In the genomic region with DNA sequence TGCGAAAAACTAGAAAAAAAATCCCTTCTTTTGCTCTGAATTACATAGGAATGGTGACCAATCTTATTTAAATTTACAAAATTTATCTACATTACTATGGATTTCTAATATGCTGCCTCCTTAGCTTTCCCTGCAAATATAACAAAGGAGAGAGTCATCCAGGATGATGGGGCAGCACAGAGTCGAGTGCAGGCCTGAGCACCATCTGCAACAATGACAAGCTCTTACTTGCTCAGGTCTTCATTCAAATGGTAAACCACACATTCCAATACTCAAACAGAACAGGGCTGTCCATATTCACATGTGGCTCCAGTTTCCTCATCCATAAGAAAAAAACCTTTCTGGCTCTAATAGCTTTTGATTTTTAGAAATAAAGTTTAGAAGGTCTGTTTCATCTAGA, we compare ENCODE assay signal across 30 cellular contexts.
"Had no signal": no experiment of that assay in that cellular context is flagged by ENCODE, and none has a peak within 500 bp of the region (broad histone marks: within the 10 kb centered on the region; RNA-seq: fewer than 3 reads in every experiment).

No MANE protein-coding gene starts in this region.

- H3K9me3 ChIP-seq: colonic mucosa, neutrophil, right lobe of liver, thoracic aorta, upper lobe of left lung, vagina had no signal

- H3K27ac Mint-ChIP-seq: activated CD4-positive, alpha-beta T cell treated with anti-CD3 and anti-CD28 coated beads for 36 hours; activated CD8-positive, alpha-beta memory T cell treated with anti-CD3 and anti-CD28 coated beads, Interleukin-2, amount 10 ng/mL, durations not matched to agents 7 days and 5 days; activated CD8-positive, alpha-beta T cell treated with anti-CD3 and anti-CD28 coated beads, Interleukin-2, amount 10 ng/mL, durations not matched to agents 7 days and 5 days; activated naive CD4-positive, alpha-beta T cell treated with anti-CD3 and anti-CD28 coated beads, Interleukin-2, amount 50 U/mL, for 72 hours; mesothelial cell of epicardium; nephron progenitor cell; progenitor cell of endocrine pancreas; T-helper 2 cell treated with Interferon-gamma antibody and Interleukin-4, amounts not matched to agents 5 μg/mL and 100 μg/mL, for 36 hours had no signal

- H3K27me3 ChIP-seq: cardiac muscle cell, colonic mucosa, right lobe of liver, upper lobe of left lung, vagina had no signal

- H3K4me3 Mint-ChIP-seq: activated CD4-positive, alpha-beta T cell treated with anti-CD3 and anti-CD28 coated beads for 36 hours; activated CD8-positive, alpha-beta memory T cell treated with anti-CD3 and anti-CD28 coated beads, Interleukin-2, amount 10 ng/mL, durations not matched to agents 7 days and 5 days; activated CD8-positive, alpha-beta T cell treated with anti-CD3 and anti-CD28 coated beads, Interleukin-2, amount 10 ng/mL, durations not matched to agents 7 days and 5 days; mesothelial cell of epicardium; naive B cell; nephron progenitor cell; T-helper 2 cell treated with Interferon-gamma antibody and Interleukin-4, amounts not matched to agents 5 μg/mL and 100 μg/mL, for 36 hours had no signal

- H3K4me1 Mint-ChIP-seq: activated CD4-positive, alpha-beta T cell treated with anti-CD3 and anti-CD28 coated beads for 36 hours; activated CD8-positive, alpha-beta memory T cell treated with anti-CD3 and anti-CD28 coated beads, Interleukin-2, amount 10 ng/mL, durations not matched to agents 7 days and 5 days; mesothelial cell of epicardium; naive B cell had no signal

- H3K4me1 ChIP-seq: colonic mucosa, right lobe of liver, upper lobe of left lung, vagina had no signal

- H3K36me3 Mint-ChIP-seq: activated naive CD4-positive, alpha-beta T cell treated with anti-CD3 and anti-CD28 coated beads, Interleukin-2, amount 50 U/mL, for 72 hours; naive B cell had no signal

- DNase-seq: activated CD4-positive, alpha-beta T cell treated with anti-CD3 and anti-CD28 coated beads for 36 hours; activated CD4-positive, CD25-positive, alpha-beta regulatory T cell; activated CD8-positive, alpha-beta memory T cell treated with anti-CD3 and anti-CD28 coated beads, Interleukin-2, amount 10 ng/mL, durations not matched to agents 7 days and 5 days; activated CD8-positive, alpha-beta T cell treated with anti-CD3 and anti-CD28 coated beads, Interleukin-2, amount 10 ng/mL, durations not matched to agents 7 days and 5 days; activated naive CD4-positive, alpha-beta T cell; activated T-cell treated with anti-CD3 and anti-CD28 coated beads, Interleukin-2, amount 50 U/mL, for 48 hours; cerebellar nuclear complex; colonic mucosa; effector CD8-positive, alpha-beta T cell; erythroblast; head of caudate nucleus; hippocampal formation; islet precursor cell; left cardiac atrium; left ventricle myocardium superior; naive B cell; nephron progenitor cell; right lobe of liver; stimulated activated CD4-positive, alpha-beta T cell treated with anti-CD3 and anti-CD28 coated beads, Interleukin-12 subunit alpha, Interleukin-12 subunit beta, amount 100 ng/mL, for 4 hours; stimulated activated CD4-positive, alpha-beta T cell treated with anti-CD3 and anti-CD28 coated beads, Interleukin-4, amount 100 ng/mL, for 1 hour; stimulated activated naive CD8-positive, alpha-beta T cell treated with anti-CD3 and anti-CD28 coated beads, Interleukin-15, Interleukin-2, amounts not matched to agents 100 U/mL and 50 U/mL, for 24 hours; upper lobe of left lung had no signal

- H3K9me3 Mint-ChIP-seq: activated naive CD4-positive, alpha-beta T cell treated with anti-CD3 and anti-CD28 coated beads, Interleukin-2, amount 50 U/mL, for 72 hours had no signal

- H3K36me3 ChIP-seq: cardiac muscle cell, colonic mucosa, neutrophil, right lobe of liver, thoracic aorta, upper lobe of left lung, vagina had no signal

- H3K27ac ChIP-seq: cardiac muscle cell, colonic mucosa, neutrophil, right lobe of liver, thoracic aorta, upper lobe of left lung, vagina had no signal

- H3K4me3 ChIP-seq: cardiac muscle cell, colonic mucosa, right lobe of liver, thoracic aorta, upper lobe of left lung, vagina had no signal

- ATAC-seq: activated CD4-positive, alpha-beta T cell treated with anti-CD3 and anti-CD28 coated beads for 36 hours; activated CD8-positive, alpha-beta memory T cell treated with anti-CD3 and anti-CD28 coated beads, Interleukin-2, amount 10 ng/mL, durations not matched to agents 7 days and 5 days; activated CD8-positive, alpha-beta T cell treated with anti-CD3 and anti-CD28 coated beads, Interleukin-2, amount 10 ng/mL, durations not matched to agents 7 days and 5 days; activated naive CD4-positive, alpha-beta T cell treated with anti-CD3 and anti-CD28 coated beads, Interleukin-2, amount 50 U/mL, for 72 hours; left cardiac atrium; left ventricle myocardium superior; right lobe of liver; stimulated activated naive CD8-positive, alpha-beta T cell treated with anti-CD3 and anti-CD28 coated beads, Interleukin-15, Interleukin-2, amounts not matched to agents 100 U/mL and 50 U/mL, for 24 hours had no signal
